8 cellular contexts compared by ENCODE assay signal in genomic region chr15:75455982-75456531, GRCh38. TPM values are rescaled to one million over a fixed set of nuclear protein-coding genes. Genes with fewer than 3 reads are reported as not detected.
DNase-seq lines count a peak whose midpoint lies in the region; ATAC-seq and TF ChIP-seq lines count a peak whose summit lies in the region.

No MANE protein-coding gene starts in this region.

- H3K4me1 ChIP-seq in trophoblast cell (ENCODE audit: control insufficient read depth in 1 of 2, insufficient read depth in 2 of 2, low read length in 2 of 2): peaks cover 4 to 6% of the 10 kb centered on the region in 2 experiments

- no CpG with 5 or more reads among the region's 24 CpGs for WGBS in trophoblast cell (ENCODE audit: extremely low coverage, insufficient coverage, insufficient read length)

- H3K4me3 Mint-ChIP-seq in activated T-cell treated with anti-CD3 and anti-CD28 coated beads, Interleukin-2, amount 50 U/mL, for 4 hours: peak overlapping the region; percentile 89

- H3K36me3 Mint-ChIP-seq in activated T-cell treated with anti-CD3 and anti-CD28 coated beads, Interleukin-2, amount 50 U/mL, for 4 hours (ENCODE audit: insufficient read depth): no peaks in the 10 kb centered on the region

- no peak overlapping the region for H3K23ac ChIP-seq in trophoblast cell (ENCODE audit: low read length)

- peaks cover 25% of the 10 kb centered on the region for H3K79me1 ChIP-seq in trophoblast cell (ENCODE audit: low read length)

- H3K36me3 ChIP-seq in trophoblast cell (ENCODE audit: control insufficient read depth in 1 of 2, insufficient read depth in 2 of 2, low read length in 2 of 2): no peaks in the 10 kb centered on the region

- no peaks in the 10 kb centered on the region for H3K9me3 Mint-ChIP-seq in activated T-cell treated with anti-CD3 and anti-CD28 coated beads, Interleukin-2, amount 50 U/mL, for 4 hours

- ATAC-seq in activated T-cell treated with anti-CD3 and anti-CD28 coated beads, Interleukin-2, amount 50 U/mL, for 4 hours: no peak

- peak overlapping the region; percentile 69 for H4K12ac ChIP-seq in trophoblast cell (ENCODE audit: low read depth, low read length)

- no peak overlapping the region for H2AK5ac ChIP-seq in trophoblast cell (ENCODE audit: low read length)

- H2BK5ac ChIP-seq in trophoblast cell (ENCODE audit: low read depth, low read length, poor library complexity): peak overlapping the region; percentile 81

- no peaks in the 10 kb centered on the region for H3K27me3 Mint-ChIP-seq in activated T-cell treated with anti-CD3 and anti-CD28 coated beads, Interleukin-2, amount 50 U/mL, for 4 hours (ENCODE audit: low read depth)

- H3K4me2 ChIP-seq in trophoblast cell (ENCODE audit: low read length): peak overlapping the region; percentile 90

- H3K18ac ChIP-seq in trophoblast cell (ENCODE audit: low read length): peak overlapping the region; percentile 78

- no peaks in the 10 kb centered on the region for H3K9me3 ChIP-seq in trophoblast cell (ENCODE audit: insufficient read depth, low read depth, low read length)

- H3K4ac ChIP-seq in trophoblast cell (ENCODE audit: low read depth, low read length): no peak overlapping the region

- peak overlapping the region; percentile 85 for H3K9ac ChIP-seq in trophoblast cell (ENCODE audit: low read length)

- peak overlapping the region; percentile 70 for H4K91ac ChIP-seq in trophoblast cell (ENCODE audit: low read depth, low read length)

- no peak overlapping the region for H2BK12ac ChIP-seq in trophoblast cell (ENCODE audit: low read length)

- peak overlapping the region; percentile 77 for H3K14ac ChIP-seq in trophoblast cell (ENCODE audit: low read length)

- H3K4me3 ChIP-seq in fibroblast of mammary gland (ENCODE audit: control insufficient read depth, low read depth, low read length): peak overlapping the region; percentile 85
- H3K4me3 ChIP-seq in trophoblast cell (ENCODE audit: low read depth, low read length): peak overlapping the region; percentile 88

- H4K8ac ChIP-seq in trophoblast cell (ENCODE audit: low read depth, low read length): peak overlapping the region; percentile 87

- H2AFZ ChIP-seq in trophoblast cell (ENCODE audit: insufficient read depth, low read length, poor library complexity): peak overlapping the region; percentile 80

- H3K27ac ChIP-seq in trophoblast cell (ENCODE audit: low read depth, low read length): peak overlapping the region; percentile 30

- peaks cover 21% of the 10 kb centered on the region for H3K4me1 Mint-ChIP-seq in activated T-cell treated with anti-CD3 and anti-CD28 coated beads, Interleukin-2, amount 50 U/mL, for 4 hours (ENCODE audit: low read depth)

- TF ChIP-seq CTCF in fibroblast of mammary gland (conservative IDR thresholded peaks at IDR 0.05; ENCODE audit: control insufficient read depth, insufficient read depth, low read depth, low read length): no peak

- H3K79me2 ChIP-seq in trophoblast cell (ENCODE audit: control insufficient read depth, insufficient read depth, low read length, poor library complexity): peaks cover 19% of the 10 kb centered on the region

- H3K27me3 ChIP-seq in trophoblast cell (ENCODE audit: insufficient read depth, low read length): no peaks in the 10 kb centered on the region

- DNase-seq in activated T-cell treated with anti-CD3 and anti-CD28 coated beads for 1 hour (ENCODE audit: low read depth) (peak; percentile 22), NCI-H524 treated with DMSO at 0.1 percent for 48 hours (lab: John Stamatoyannopoulos, UW) (peak; percentile 9), fibroblast of mammary gland (ENCODE audit: low read depth) (peak; percentile 40), trophoblast cell (peak; percentile 84 to 86), AG20443 (ENCODE audit: low spot score) (no peak), Ammon's horn (ENCODE audit: low spot score) (no peak)
- no peak for DNase-seq in activated T-cell treated with anti-CD3 and anti-CD28 coated beads, Interleukin-2, amount 50 U/mL, for 48 hours
- DNase-seq in activated T-cell treated with anti-CD3 and anti-CD28 coated beads, Interleukin-2, amount 50 U/mL, for 4 hours: peak; percentile 40

- peak overlapping the region; percentile 54 for H2BK120ac ChIP-seq in trophoblast cell (ENCODE audit: insufficient read depth, low read length, poor library complexity)

RNA-seq across cellular contexts. Expression of gene SIN3A, which starts 4.6 kb away (rescaled TPM):
- total RNA-seq in activated T-cell treated with anti-CD3 and anti-CD28 coated beads, Interleukin-2, amount 50 U/mL, for 4 hours: 10 to 100 TPM; 77.8 to 79.2 (median 78.8) TPM
- 27.7 and 28.8 TPM in 2 replicates for polyA plus RNA-seq in trophoblast cell (2013)

Comparison
In these comparisons a context has a peak if more than half of its experiments do, and no peak if none do; other contexts are left out.
1. DNase-seq: peak in activated T-cell treated with anti-CD3 and anti-CD28 coated beads for 1 hour (single experiment), NCI-H524 treated with DMSO at 0.1 percent for 48 hours (single experiment), activated T-cell treated with anti-CD3 and anti-CD28 coated beads, Interleukin-2, amount 50 U/mL, for 4 hours (single experiment), fibroblast of mammary gland (single experiment) and trophoblast cell (2 of 2); none in activated T-cell treated with anti-CD3 and anti-CD28 coated beads, Interleukin-2, amount 50 U/mL, for 48 hours (0 of 2), AG20443 (single experiment) and Ammon's horn (single experiment).